Comparison of ENCODE assay signal across 22 cellular contexts in genomic region chr3:71166839-71167238, GRCh38.
DNase-seq lines count a peak whose midpoint lies in the region; ATAC-seq and TF ChIP-seq lines count a peak whose summit lies in the region.
"Had no signal": no experiment of that assay in that cellular context is flagged by ENCODE, and none has a peak within 500 bp of the region (broad histone marks: within the 10 kb centered on the region; RNA-seq: fewer than 3 reads in every experiment).

No MANE protein-coding gene starts in this region.

- H3K4me1 Mint-ChIP-seq in T-helper 17 cell: peaks cover 2% of the 10 kb centered on the region
- H3K4me1 Mint-ChIP-seq in naive B cell: peaks cover 13 to 28% (median 27%) of the 10 kb centered on the region in 3 donors
- H3K4me1 Mint-ChIP-seq in type B pancreatic cell (ENCODE audit: unreplicated experiment): peaks cover 42% of the 10 kb centered on the region
- H3K4me1 Mint-ChIP-seq: activated CD4-positive, alpha-beta T cell treated with anti-CD3 and anti-CD28 coated beads, Interleukin-2, amount 10 ng/mL, durations not matched to agents 7 days and 5 days had no signal

- H3K27me3 Mint-ChIP-seq in T-helper 17 cell: no peaks in the 10 kb centered on the region
- no peaks in the 10 kb centered on the region for H3K27me3 Mint-ChIP-seq in naive B cell
- H3K27me3 Mint-ChIP-seq in type B pancreatic cell: no peaks in the 10 kb centered on the region
- H3K27me3 Mint-ChIP-seq: activated CD4-positive, alpha-beta T cell treated with anti-CD3 and anti-CD28 coated beads, Interleukin-2, amount 10 ng/mL, durations not matched to agents 7 days and 5 days; activated naive CD4-positive, alpha-beta T cell treated with anti-CD3 and anti-CD28 coated beads, Interleukin-2, amount 50 U/mL, for 24 hours had no signal

- no peak overlapping the region for H3K27ac Mint-ChIP-seq in T-helper 17 cell
- peak overlapping the region in 4 of 6 donors; percentile 3 to 65 (median 24) for H3K27ac Mint-ChIP-seq in naive B cell
- peak overlapping the region; percentile 38 for H3K27ac Mint-ChIP-seq in type B pancreatic cell
- H3K27ac Mint-ChIP-seq: activated CD4-positive, alpha-beta T cell treated with anti-CD3 and anti-CD28 coated beads, Interleukin-2, amount 10 ng/mL, durations not matched to agents 7 days and 5 days had no signal

- no peak for ATAC-seq in T-helper 17 cell
- no peak for ATAC-seq in naive B cell (ENCODE audit: low read depth in 2 of 2)
- ATAC-seq: A549, heart right ventricle, HepG2, Right ventricle myocardium inferior had no signal

- peaks cover 6% of the 10 kb centered on the region for H3K36me3 Mint-ChIP-seq in T-helper 17 cell (ENCODE audit: low read depth)
- peaks cover 13 to 17% of the 10 kb centered on the region in 2 donors for H3K36me3 Mint-ChIP-seq in naive B cell
- H3K36me3 Mint-ChIP-seq in type B pancreatic cell: peaks cover 19% of the 10 kb centered on the region

- peaks cover 0 to 2% (median 0%) of the 10 kb centered on the region in 7 donors for H3K9me3 Mint-ChIP-seq in naive B cell
- no peaks in the 10 kb centered on the region for H3K9me3 Mint-ChIP-seq in type B pancreatic cell
- H3K9me3 Mint-ChIP-seq: activated naive CD4-positive, alpha-beta T cell treated with anti-CD3 and anti-CD28 coated beads, Interleukin-2, amount 50 U/mL, for 24 hours had no signal

- H3K4me3 Mint-ChIP-seq in T-helper 17 cell: peak overlapping the region; percentile 19
- H3K4me3 Mint-ChIP-seq in naive B cell: no peak overlapping the region
- peak overlapping the region; percentile 47 for H3K4me3 Mint-ChIP-seq in type B pancreatic cell
- H3K4me3 Mint-ChIP-seq: activated CD4-positive, alpha-beta T cell treated with anti-CD3 and anti-CD28 coated beads, Interleukin-2, amount 10 ng/mL, durations not matched to agents 7 days and 5 days; activated naive CD4-positive, alpha-beta T cell treated with anti-CD3 and anti-CD28 coated beads, Interleukin-2, amount 50 U/mL, for 24 hours had no signal

- H3K9me3 ChIP-seq in T-helper 17 cell (ENCODE audit: control insufficient read depth, low read length, poor library complexity, severe bottlenecking): no peaks in the 10 kb centered on the region
- H3K9me3 ChIP-seq: A549, heart right ventricle, tibial nerve had no signal

- no peak for TF ChIP-seq CTCF in type B pancreatic cell (conservative IDR thresholded peaks at IDR 0.05)

- DNase-seq in NCI-H82 (lab: John Stamatoyannopoulos, UW) (peak; percentile 55), NCI-H82 treated with DMSO at 0.1 percent for 48 hours (lab: John Stamatoyannopoulos, UW; ENCODE audit: unreplicated experiment) (no peak), T-helper 17 cell (no peak), naive B cell (no peak), type B pancreatic cell (ENCODE audit: extremely low spot score, unreplicated experiment) (no peak), OCI-M1 (lab: John Stamatoyannopoulos, UW) (no peak), SKM-1 (lab: John Stamatoyannopoulos, UW; ENCODE audit: unreplicated experiment) (no peak), HPDE6-E6E7 (ENCODE audit: extremely low spot score) (no peak)
- DNase-seq: activated CD4-positive, alpha-beta T cell treated with anti-CD3 and anti-CD28 coated beads, Interleukin-2, amount 10 ng/mL, durations not matched to agents 7 days and 5 days; EL; heart right ventricle; NCI-H1105 treated with DMSO at 0.1 percent for 48 hours; NCI-H2107; NCI-H526 treated with DMSO at 0.1 percent for 48 hours; stimulated activated CD4-positive, alpha-beta T cell treated with anti-CD3 and anti-CD28 coated beads, Interleukin-2, amount 100 ng/mL, for 48 hours; stimulated activated naive CD4-positive, alpha-beta T cell treated with Interleukin-2 at 50 U/mL for 16 hours; T-helper 1 cell had no signal

Comparison
In these comparisons a context has a peak if more than half of its experiments do, and no peak if none do; other contexts are left out.
1. H3K4me3 Mint-ChIP-seq: peak in T-helper 17 cell (single experiment) and type B pancreatic cell (single experiment); none in naive B cell (0 of 8).